17 cellular contexts compared by ENCODE assay signal in the genomic region with DNA sequence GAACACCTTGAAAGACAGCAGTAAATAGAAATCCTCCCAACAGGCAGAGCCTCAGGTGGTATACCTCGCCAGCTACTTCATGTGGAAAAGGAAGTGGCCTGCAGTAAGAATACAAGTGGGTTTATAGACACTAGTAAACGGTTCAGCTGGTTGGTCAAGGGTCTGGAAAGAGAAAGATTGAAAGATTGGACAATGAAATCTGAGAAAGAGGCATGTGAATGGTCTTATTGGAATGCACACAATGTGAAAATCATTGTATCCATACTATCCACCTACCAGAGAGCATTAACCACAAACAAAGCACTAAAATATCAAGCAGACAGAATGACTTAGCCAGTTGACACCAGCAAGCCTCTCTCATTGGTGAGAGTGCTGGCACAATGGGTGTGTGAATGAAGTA.
"Had no signal": no experiment of that assay in that cellular context is flagged by ENCODE, and none has a peak within 500 bp of the region (broad histone marks: within the 10 kb centered on the region; RNA-seq: fewer than 3 reads in every experiment).

No MANE protein-coding gene starts in this region.

- H3K36me3 ChIP-seq: brain microvascular endothelial cell, ovary, tibial artery, vagina had no signal

- H3K27me3 ChIP-seq: brain microvascular endothelial cell, ovary, tibial artery, vagina had no signal

- H3K4me3 ChIP-seq: ovary, tibial artery, vagina had no signal

- DNase-seq: activated CD4-positive, alpha-beta T cell treated with anti-CD3 and anti-CD28 coated beads for 4 hours; activated CD8-positive, alpha-beta memory T cell treated with anti-CD3 and anti-CD28 coated beads, Interleukin-2, amount 50 U/mL, for 4 hours; activated CD8-positive, alpha-beta T cell treated with anti-CD3 and anti-CD28 coated beads, Interleukin-2, amount 10 ng/mL, durations not matched to agents 7 days and 5 days; activated gamma-delta T cell; activated T-cell treated with anti-CD3 and anti-CD28 coated beads, Interleukin-2, amount 50 U/mL, for 48 hours; amniotic stem cell; brain microvascular endothelial cell; cortex of kidney; effector CD4-positive, alpha-beta T cell; foreskin melanocyte; head of caudate nucleus; ovary; retina; stimulated activated CD4-positive, alpha-beta T cell treated with anti-CD3 and anti-CD28 coated beads, Interleukin-2, amount 100 ng/mL, for 48 hours; T-helper 2 cell; tibial artery had no signal
